ENCODE assay signal across 31 cellular contexts in the genomic region with DNA sequence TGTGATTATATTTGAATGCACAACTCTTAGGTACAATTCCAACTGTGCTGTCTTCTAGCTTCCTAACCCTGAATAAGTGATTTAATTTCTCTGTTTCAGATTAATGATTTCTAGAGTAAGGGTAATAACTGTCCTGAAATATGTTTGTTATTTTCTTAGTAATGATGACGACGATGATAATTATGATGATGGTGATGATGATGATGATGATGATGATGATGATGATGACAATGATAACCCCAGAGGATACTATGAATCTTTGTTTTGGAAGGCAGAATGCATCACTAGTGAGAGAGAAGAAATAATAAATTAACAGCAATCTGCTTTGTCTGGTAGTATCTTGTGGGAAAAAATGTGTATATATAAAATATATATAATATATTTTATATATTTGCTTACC.
DNase-seq lines count a peak whose midpoint lies in the region; ATAC-seq, FAIRE-seq and TF ChIP-seq lines count a peak whose summit lies in the region.
"Had no signal": no experiment of that assay in that cellular context is flagged by ENCODE, and none has a peak within 500 bp of the region (broad histone marks: within the 10 kb centered on the region; RNA-seq: fewer than 3 reads in every experiment).

No MANE protein-coding gene starts in this region.

- CTCF ChIA-PET in HepG2 (lab: Yijun Ruan, JAX; ENCODE audit: low intra/inter-chr PET ratio, low total read pairs): no interaction called here
- CTCF ChIA-PET in HEK293 (lab: Yijun Ruan, JAX): no interaction called here

- no peak overlapping the region for H3K4me2 ChIP-seq in HepG2 (ENCODE audit: low read depth, low read length)
- H3K4me2 ChIP-seq: A549; BLaER1; BLaER1 treated with 17β-estradiol and CSF1 and Interleukin-3, amounts not matched to agents 10 nM and 100 nM had no signal

- FAIRE-seq in HepG2 (lab: Jason Lieb, UNC): no peak
- FAIRE-seq: A204.1, A549, D721Med had no signal

- BruUV-seq in HepG2 (replicated peaks; lab: Mats Ljungman, UMichigan): no TSS peak

- no peaks in the 10 kb centered on the region for H3K79me2 ChIP-seq in HepG2 (ENCODE audit: insufficient read depth, low read length)

- no peak for ATAC-seq in HepG2
- ATAC-seq in right lobe of liver: no peak
- no peak for ATAC-seq in HG03095 (IDR thresholded peaks at IDR 0.05; ENCODE audit: unreplicated experiment)
- ATAC-seq: A549; CD8-positive, alpha-beta T cell had no signal

- TF ChIP-seq POLR2A in HepG2 (IDR thresholded peaks at IDR 0.05; ENCODE audit: insufficient read depth in 1 of 2, low read depth in 2 of 2, low read length in 2 of 2) (no peak), right lobe of liver (IDR thresholded peaks at IDR 0.05) (no peak)

- DNase-seq in HepG2 (ENCODE audit: low spot score) (no peak), right lobe of liver (no peak)
- DNase-seq: 8988T; ACHN; AML-193; BE2C; C1 segment of cervical spinal cord; Caco-2; Calu3; CD4-positive, alpha-beta memory T cell; CD4-positive, alpha-beta T cell; CD4-positive, CD25-positive, alpha-beta regulatory T cell; CD8-positive, alpha-beta memory T cell; CD8-positive, alpha-beta T cell; COR-L47; DMS 273 treated with DMSO at 0.1 percent for 48 hours; DMS153; DMS53; DMS79; DMS79 treated with DMSO at 0.1 percent for 48 hours; DND-41; EL had no signal

- WGBS in HepG2 (ENCODE audit: low lambda C conversion rate): 3% methylated on average over 2 of the region's 2 CpGs
- WGBS in right lobe of liver (ENCODE audit: insufficient coverage, low coverage, low lambda C conversion rate, missing lambda C conversion rate): 63% methylated on average over 2 of the region's 2 CpGs

- in situ Hi-C loops in HepG2 (cut with HindIII; ENCODE audit: extremely low pct_ligation_motif_present, low pct_unique_long_range_greater_than_20kb): no loop called here

- no peak for TF ChIP-seq RAD21 in HepG2 (CRISPR knock-in tag; IDR thresholded peaks at IDR 0.05)

- H3K36me3 ChIP-seq in HepG2 (replicated peaks in 1 of 2; ENCODE audit: control insufficient read depth in 1 of 2, insufficient read depth in 2 of 2, low read length in 2 of 2) (no peaks in the 10 kb centered on the region), right lobe of liver (no peaks in the 10 kb centered on the region), HEK293 (ENCODE audit: control insufficient read depth in 2 of 2, insufficient read depth in 1 of 2, low read length in 2 of 2) (no peaks in the 10 kb centered on the region)
- H3K36me3 ChIP-seq: BE2C; BLaER1; BLaER1 treated with 17β-estradiol and CSF1 and Interleukin-3, amounts not matched to agents 10 nM and 100 nM had no signal

- H3K27me3 ChIP-seq in HepG2 (ENCODE audit: control insufficient read depth in 1 of 2, insufficient read depth in 2 of 2, low read length in 2 of 2): no peaks in the 10 kb centered on the region
- H3K27me3 ChIP-seq in right lobe of liver: no peaks in the 10 kb centered on the region
- H3K27me3 ChIP-seq: BE2C; BLaER1; BLaER1 treated with 17β-estradiol and CSF1 and Interleukin-3, amounts not matched to agents 10 nM and 100 nM had no signal

- H2AFZ ChIP-seq in HepG2 (ENCODE audit: low read length): no peak overlapping the region

- H3K4me1 ChIP-seq in HepG2 (ENCODE audit: insufficient read depth, low read length) (no peaks in the 10 kb centered on the region), right lobe of liver (no peaks in the 10 kb centered on the region), HEK293 (ENCODE audit: control insufficient read depth, insufficient read depth, low read length) (no peaks in the 10 kb centered on the region)
- H3K4me1 ChIP-seq: A549; BE2C; BLaER1; BLaER1 treated with 17β-estradiol and CSF1 and Interleukin-3, amounts not matched to agents 10 nM and 100 nM; Caco-2 had no signal

- TF ChIP-seq CTCF in HepG2 (CRISPR knock-in tag; IDR thresholded peaks at IDR 0.05): no peak
- no peak for TF ChIP-seq CTCF in right lobe of liver (IDR thresholded peaks at IDR 0.05)
- no peak for TF ChIP-seq CTCF in HEK293 (tag by site-specific recombination; IDR thresholded peaks at IDR 0.05)

- peaks cover 64% of the 10 kb centered on the region for H3K9me3 ChIP-seq in HepG2 (ENCODE audit: low read length)
- H3K9me3 ChIP-seq in right lobe of liver: no peaks in the 10 kb centered on the region
- no peaks in the 10 kb centered on the region for H3K9me3 ChIP-seq in HEK293 (ENCODE audit: control insufficient read depth, insufficient read depth, low read depth, low read length)
- H3K9me3 ChIP-seq: A549; BE2C; BLaER1; BLaER1 treated with 17β-estradiol and CSF1 and Interleukin-3, amounts not matched to agents 10 nM and 100 nM; Caco-2 had no signal

- no peaks in the 10 kb centered on the region for H4K20me1 ChIP-seq in HepG2 (ENCODE audit: insufficient read depth, low read length)
- H4K20me1 ChIP-seq: BLaER1; BLaER1 treated with 17β-estradiol and CSF1 and Interleukin-3, amounts not matched to agents 10 nM and 100 nM had no signal

- intact Hi-C loops in HepG2 (cut with micrococcal nuclease; ENCODE audit: unreplicated experiment): no loop called here
- intact Hi-C loops in right lobe of liver (cut with DNase I): no loop called here

- no peak overlapping the region for H3K9ac ChIP-seq in HepG2 (ENCODE audit: insufficient read depth, low read depth, low read length)
- H3K9ac ChIP-seq: BLaER1; BLaER1 treated with 17β-estradiol and CSF1 and Interleukin-3, amounts not matched to agents 10 nM and 100 nM had no signal

- POLR2A ChIA-PET in HepG2 (lab: Yijun Ruan, JAX): no interaction called here
- POLR2A ChIA-PET in HEK293 (lab: Yijun Ruan, JAX): no interaction called here

- TF ChIP-seq EP300 in HepG2 (IDR thresholded peaks at IDR 0.05; ENCODE audit: low read depth in 2 of 2, low read length in 2 of 2): no peak
- no peak for TF ChIP-seq EP300 in HepG2 (CRISPR knock-in tag; IDR thresholded peaks at IDR 0.05; ENCODE audit: borderline replicate concordance)

- H3K27ac ChIP-seq in HepG2 (ENCODE audit: extremely low read length, insufficient read depth, low read length): no peak overlapping the region
- no peak overlapping the region for H3K27ac ChIP-seq in right lobe of liver
- no peak overlapping the region for H3K27ac ChIP-seq in HEK293 (ENCODE audit: extremely low read depth, low read depth, low read length)
- H3K27ac ChIP-seq: 22Rv1; A549; BLaER1; BLaER1 treated with 17β-estradiol and CSF1 and Interleukin-3, amounts not matched to agents 10 nM and 100 nM; C4-2B had no signal

- H3K4me3 ChIP-seq in HepG2 (replicated peaks in 1 of 3; ENCODE audit: insufficient read depth in 1 of 3, low read depth in 2 of 3, low read length in 3 of 3): no peak overlapping the region
- no peak overlapping the region for H3K4me3 ChIP-seq in right lobe of liver
- H3K4me3 ChIP-seq in HEK293 (ENCODE audit: low read depth, low read length): no peak overlapping the region
- H3K4me3 ChIP-seq: A549; BLaER1; BLaER1 treated with 17β-estradiol and CSF1 and Interleukin-3, amounts not matched to agents 10 nM and 100 nM had no signal

TF ChIP-seq in HepG2, 621 proteins besides CTCF, POLR2A, EP300 and RAD21:
- TF ChIP-seq, protein P1, sequence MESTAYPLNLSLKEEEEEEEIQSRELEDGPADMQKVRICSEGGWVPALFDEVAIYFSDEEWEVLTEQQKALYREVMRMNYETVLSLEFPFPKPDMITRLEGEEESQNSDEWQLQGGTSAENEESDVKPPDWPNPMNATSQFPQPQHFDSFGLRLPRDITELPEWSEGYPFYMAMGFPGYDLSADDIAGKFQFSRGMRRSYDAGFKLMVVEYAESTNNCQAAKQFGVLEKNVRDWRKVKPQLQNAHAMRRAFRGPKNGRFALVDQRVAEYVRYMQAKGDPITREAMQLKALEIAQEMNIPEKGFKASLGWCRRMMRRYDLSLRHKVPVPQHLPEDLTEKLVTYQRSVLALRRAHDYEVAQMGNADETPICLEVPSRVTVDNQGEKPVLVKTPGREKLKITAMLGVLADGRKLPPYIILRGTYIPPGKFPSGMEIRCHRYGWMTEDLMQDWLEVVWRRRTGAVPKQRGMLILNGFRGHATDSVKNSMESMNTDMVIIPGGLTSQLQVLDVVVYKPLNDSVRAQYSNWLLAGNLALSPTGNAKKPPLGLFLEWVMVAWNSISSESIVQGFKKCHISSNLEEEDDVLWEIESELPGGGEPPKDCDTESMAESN (CRISPR knock-in tag; conservative IDR thresholded peaks at IDR 0.05): no peak
- TF ChIP-seq CREB1 (IDR thresholded peaks at IDR 0.05) (peak; percentile 95), CREB1 (CRISPR knock-in tag; IDR thresholded peaks at IDR 0.05) (no peak)

TF ChIP-seq in HEK293, 187 proteins besides CTCF, POLR2A, EP300 and RAD21:
- TF ChIP-seq GFI1B (tag by site-specific recombination; IDR thresholded peaks at IDR 0.05): no peak
- TF ChIP-seq, protein P2, sequence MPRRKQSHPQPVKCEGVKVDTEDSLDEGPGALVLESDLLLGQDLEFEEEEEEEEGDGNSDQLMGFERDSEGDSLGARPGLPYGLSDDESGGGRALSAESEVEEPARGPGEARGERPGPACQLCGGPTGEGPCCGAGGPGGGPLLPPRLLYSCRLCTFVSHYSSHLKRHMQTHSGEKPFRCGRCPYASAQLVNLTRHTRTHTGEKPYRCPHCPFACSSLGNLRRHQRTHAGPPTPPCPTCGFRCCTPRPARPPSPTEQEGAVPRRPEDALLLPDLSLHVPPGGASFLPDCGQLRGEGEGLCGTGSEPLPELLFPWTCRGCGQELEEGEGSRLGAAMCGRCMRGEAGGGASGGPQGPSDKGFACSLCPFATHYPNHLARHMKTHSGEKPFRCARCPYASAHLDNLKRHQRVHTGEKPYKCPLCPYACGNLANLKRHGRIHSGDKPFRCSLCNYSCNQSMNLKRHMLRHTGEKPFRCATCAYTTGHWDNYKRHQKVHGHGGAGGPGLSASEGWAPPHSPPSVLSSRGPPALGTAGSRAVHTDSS (tag by site-specific recombination; IDR thresholded peaks at IDR 0.05): peak; percentile 61; the same call in 1 of the 2 replicates
